26 cellular contexts compared by ENCODE assay signal in the genomic region with DNA sequence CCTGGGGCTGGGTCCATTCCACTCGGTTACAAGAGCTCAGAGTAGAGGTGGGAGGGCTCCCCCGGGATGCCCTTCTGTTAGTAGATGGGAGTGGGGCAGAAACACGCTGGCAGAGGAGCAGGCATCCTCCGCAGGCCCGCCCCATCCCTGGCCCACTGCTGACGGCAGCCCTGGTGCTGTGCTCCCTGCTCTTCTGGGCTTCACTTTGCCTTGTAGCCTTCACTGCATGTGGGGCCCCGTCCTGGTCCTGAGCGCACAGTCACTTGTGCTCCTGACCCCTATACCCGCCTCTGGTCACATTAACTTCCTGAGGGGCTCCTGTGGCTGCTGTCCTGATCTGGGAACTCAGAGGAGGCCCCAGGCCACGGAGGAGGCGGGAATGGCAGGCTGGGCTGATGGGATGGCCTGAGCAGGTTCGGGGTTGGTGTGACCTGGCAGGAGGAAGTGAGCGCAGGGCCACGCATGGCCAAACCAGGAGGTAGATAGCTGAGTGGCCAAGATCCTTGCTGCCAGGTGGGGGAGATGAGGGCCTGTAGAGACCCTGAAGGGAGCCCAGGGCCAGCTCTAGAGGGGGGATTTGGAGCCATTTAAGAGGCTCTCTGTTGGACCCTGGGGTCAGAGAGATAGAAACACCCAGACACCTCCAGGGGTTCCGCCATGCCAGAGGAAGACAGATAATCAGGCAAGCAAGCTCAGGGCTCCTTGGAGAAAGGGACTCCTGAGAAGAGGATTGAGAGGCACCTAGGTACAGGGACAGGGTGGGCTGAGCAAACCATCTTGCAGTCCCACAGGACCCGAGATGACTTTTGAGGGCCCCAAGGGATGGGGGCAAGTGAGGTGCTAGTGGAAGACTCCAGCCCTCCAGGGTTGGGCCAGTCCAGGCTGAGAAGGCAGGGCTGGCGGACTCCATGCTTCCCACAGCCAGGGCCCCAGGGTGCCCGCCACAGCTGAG.
"Had no signal": no experiment of that assay in that cellular context is flagged by ENCODE, and none has a peak within 500 bp of the region (broad histone marks: within the 10 kb centered on the region; RNA-seq: fewer than 3 reads in every experiment).

No MANE protein-coding gene starts in this region.

- H3K9me3 ChIP-seq: adrenal gland, body of pancreas, breast epithelium, Peyer's patch, SJSA1, SK-N-SH had no signal

- H3K4me2 ChIP-seq: SK-N-SH had no signal

- H3K27ac ChIP-seq: adrenal gland, body of pancreas, breast epithelium, Peyer's patch, SJSA1 had no signal

- H3K9ac ChIP-seq: SK-N-SH had no signal

- H3K4me3 ChIP-seq: adrenal gland, body of pancreas, breast epithelium, Peyer's patch, SJSA1 had no signal

- ATAC-seq: activated CD8-positive, alpha-beta T cell treated with anti-CD3 and anti-CD28 coated beads, Interleukin-2, amount 10 ng/mL, durations not matched to agents 7 days and 5 days; activated naive CD4-positive, alpha-beta T cell treated with anti-CD3 and anti-CD28 coated beads, Interleukin-2, amount 50 U/mL, for 72 hours; body of pancreas; PC-3 had no signal

- DNase-seq: activated CD4-positive, alpha-beta T cell treated with anti-CD3 and anti-CD28 coated beads, Interleukin-2, amount 10 ng/mL, durations not matched to agents 24 days and 14 days; activated CD4-positive, alpha-beta T cell treated with anti-CD3 and anti-CD28 coated beads, Interleukin-2, amount 50 U/mL, for 4 hours; activated CD8-positive, alpha-beta T cell treated with anti-CD3 and anti-CD28 coated beads, Interleukin-2, amount 10 ng/mL, durations not matched to agents 7 days and 5 days; activated gamma-delta T cell treated with Interleukin-2 at 50 U/mL for 16 hours; activated naive CD4-positive, alpha-beta T cell treated with anti-CD3 and anti-CD28 coated beads for 36 hours; activated T-cell treated with anti-CD3 and anti-CD28 coated beads, Interleukin-2, amount 50 U/mL, for 24 hours; adrenal gland; body of pancreas; Karpas-422; KBM-7; NCI-H1048; NCI-H1105 treated with DMSO at 0.1 percent for 48 hours; NCI-H1436; NCI-H1930; NCI-H2081 treated with DMSO at 0.1 percent for 48 hours; NCI-H345; NCI-H748 treated with DMSO at 0.1 percent for 48 hours; NK-92 treated with Interleukin-12 subunit alpha and Interleukin-12 subunit beta, amount 100 ng/mL, for 24 hours; PC-3; RPMI8226; SHP77 treated with DMSO at 0.1 percent for 48 hours; SK-N-SH had no signal

- H3K36me3 ChIP-seq: adrenal gland, breast epithelium, Peyer's patch, SJSA1 had no signal

- H3K4me1 ChIP-seq: adrenal gland, body of pancreas, breast epithelium, Peyer's patch, SJSA1 had no signal

- H3K27me3 ChIP-seq: adrenal gland, body of pancreas, Peyer's patch, SJSA1 had no signal
